In genomic region chr19:51573331-51573730, GRCh38 we compare ENCODE assay signal across 1 cellular context.
TF ChIP-seq lines count a peak whose summit lies in the region.

No MANE protein-coding gene starts in this region.

TF ChIP-seq in GM12891, 5 proteins besides CTCF, POLR2A, EP300 and RAD21:
- no peak for TF ChIP-seq PAX5 (IDR thresholded peaks at IDR 0.05; ENCODE audit: insufficient read depth, low read length, severe bottlenecking)
- TF ChIP-seq SPI1 (IDR thresholded peaks at IDR 0.05; ENCODE audit: low read depth, low read length), result no peak
- TF ChIP-seq TAF1 (IDR thresholded peaks at IDR 0.05; ENCODE audit: low read depth, low read length), result no peak
- no peak for TF ChIP-seq POLR2AphosphoS5 (IDR thresholded peaks at IDR 0.05; ENCODE audit: low read depth, low read length)
- no peak for TF ChIP-seq POU2F2 (IDR thresholded peaks at IDR 0.05; ENCODE audit: low read depth, low read length)
